Comparison of ENCODE assay signal across 1 cellular context in genomic region chr19:35380450-35381124, GRCh38.
TF ChIP-seq lines count a peak whose summit lies in the region.

No MANE protein-coding gene starts in this region.

TF ChIP-seq in GM12878, 131 proteins besides CTCF, POLR2A, EP300 and RAD21:
- TF ChIP-seq ZNF592 (IDR thresholded peaks at IDR 0.05): no peak
- TF ChIP-seq, protein P1, sequence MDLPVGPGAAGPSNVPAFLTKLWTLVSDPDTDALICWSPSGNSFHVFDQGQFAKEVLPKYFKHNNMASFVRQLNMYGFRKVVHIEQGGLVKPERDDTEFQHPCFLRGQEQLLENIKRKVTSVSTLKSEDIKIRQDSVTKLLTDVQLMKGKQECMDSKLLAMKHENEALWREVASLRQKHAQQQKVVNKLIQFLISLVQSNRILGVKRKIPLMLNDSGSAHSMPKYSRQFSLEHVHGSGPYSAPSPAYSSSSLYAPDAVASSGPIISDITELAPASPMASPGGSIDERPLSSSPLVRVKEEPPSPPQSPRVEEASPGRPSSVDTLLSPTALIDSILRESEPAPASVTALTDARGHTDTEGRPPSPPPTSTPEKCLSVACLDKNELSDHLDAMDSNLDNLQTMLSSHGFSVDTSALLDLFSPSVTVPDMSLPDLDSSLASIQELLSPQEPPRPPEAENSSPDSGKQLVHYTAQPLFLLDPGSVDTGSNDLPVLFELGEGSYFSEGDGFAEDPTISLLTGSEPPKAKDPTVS (IDR thresholded peaks at IDR 0.05; ENCODE audit: low read depth, low read length): no peak
- TF ChIP-seq CHD4 (IDR thresholded peaks at IDR 0.05): no peak
- TF ChIP-seq NBN (IDR thresholded peaks at IDR 0.05): no peak
- no peak for TF ChIP-seq DPF2 (IDR thresholded peaks at IDR 0.05)
